ENCODE assay signal across 8 cellular contexts in genomic region chr12:102120564-102120873, GRCh38. TPM values are rescaled to one million over a fixed set of nuclear protein-coding genes. Genes with fewer than 3 reads are reported as not detected.
DNase-seq lines count a peak whose midpoint lies in the region; ATAC-seq and TF ChIP-seq lines count a peak whose summit lies in the region.

No MANE protein-coding gene starts in this region.

- H3K9me3 ChIP-seq in DND-41 (ENCODE audit: insufficient read depth, low read length, severe bottlenecking) (no peaks in the 10 kb centered on the region), ectodermal cell (ENCODE audit: control insufficient read depth, low read length) (no peaks in the 10 kb centered on the region), neural progenitor cell (ENCODE audit: low read depth) (no peaks in the 10 kb centered on the region)

- H3K4me1 Mint-ChIP-seq in neural progenitor cell, result peaks cover 17% of the 10 kb centered on the region

- H3K27me3 ChIP-seq in DND-41 (ENCODE audit: insufficient read depth, low read length, poor library complexity) (no peaks in the 10 kb centered on the region), KMS-11 (ENCODE audit: insufficient read depth, low read depth) (no peaks in the 10 kb centered on the region), ectodermal cell (ENCODE audit: control insufficient read depth, insufficient read depth, low read length, poor library complexity, severe bottlenecking) (no peaks in the 10 kb centered on the region), neural progenitor cell (no peaks in the 10 kb centered on the region)

- WGBS in ectodermal cell, 2 experiments, result 5 to 6% methylated on average over 4 of the region's 4 CpGs

- peaks cover 4% of the 10 kb centered on the region for H3K36me3 Mint-ChIP-seq in neural progenitor cell

- H3K4me2 ChIP-seq in DND-41 (ENCODE audit: insufficient read depth, low read length) (peak overlapping the region; percentile 83), KMS-11 (peak overlapping the region; percentile 92), neural progenitor cell (peak overlapping the region; percentile 90)

- H3K79me2 ChIP-seq in DND-41 (ENCODE audit: insufficient read depth, low read length) (peaks cover 73% of the 10 kb centered on the region), KMS-11 (ENCODE audit: insufficient read depth, low read depth) (peaks cover 29% of the 10 kb centered on the region), neural progenitor cell (ENCODE audit: low read depth) (peaks cover 62% of the 10 kb centered on the region)

- H3K4me1 ChIP-seq in DND-41 (ENCODE audit: insufficient read depth, low read length), result peaks cover 48% of the 10 kb centered on the region
- H3K4me1 ChIP-seq in KMS-11 (ENCODE audit: low read depth, poor library complexity, severe bottlenecking), result peaks cover 23% of the 10 kb centered on the region
- H3K4me1 ChIP-seq in ectodermal cell (ENCODE audit: control insufficient read depth, insufficient read depth, low read length), result no peaks in the 10 kb centered on the region
- H3K4me1 ChIP-seq in neural progenitor cell, result peaks cover 4% of the 10 kb centered on the region

- ATAC-seq in DND-41 (ENCODE audit: insufficient read depth, low read depth) (no peak), GM18858 (IDR thresholded peaks at IDR 0.05; ENCODE audit: unreplicated experiment) (no peak)

- H4K20me1 ChIP-seq in DND-41 (ENCODE audit: insufficient read depth, low read length) (peaks cover 8% of the 10 kb centered on the region; the same call in 1 of the 2 replicates), KMS-11 (ENCODE audit: insufficient read depth) (no peaks in the 10 kb centered on the region), neural progenitor cell (ENCODE audit: low read depth) (no peaks in the 10 kb centered on the region)

- H3K36me3 ChIP-seq in DND-41 (ENCODE audit: insufficient read depth, low read length) (peaks cover 48% of the 10 kb centered on the region), KMS-11 (ENCODE audit: insufficient read depth) (no peaks in the 10 kb centered on the region), ectodermal cell (ENCODE audit: control insufficient read depth, insufficient read depth, low read length) (no peaks in the 10 kb centered on the region), neural progenitor cell (peaks cover 11% of the 10 kb centered on the region)

- peaks cover 5% of the 10 kb centered on the region for H3F3A ChIP-seq in neural progenitor cell (ENCODE audit: low read depth)

- no peaks in the 10 kb centered on the region for H3K9me3 Mint-ChIP-seq in neural progenitor cell

- H3K27ac ChIP-seq in DND-41 (ENCODE audit: low read length) (peak overlapping the region; percentile 94), KMS-11 (peak overlapping the region; percentile 78), ectodermal cell (ENCODE audit: insufficient read depth, low read depth, low read length, poor library complexity, severe bottlenecking) (peak overlapping the region; percentile 31), neural progenitor cell (no peak overlapping the region)

- peak overlapping the region; percentile 88 for H3K9ac ChIP-seq in DND-41 (ENCODE audit: low read depth, low read length)
- H3K9ac ChIP-seq in KMS-11, result peak overlapping the region; percentile 79
- H3K9ac ChIP-seq in neural progenitor cell, result peak overlapping the region; percentile 65

- peak overlapping the region; percentile 85 for H3K27ac Mint-ChIP-seq in neural progenitor cell

- H2AFZ ChIP-seq in DND-41 (ENCODE audit: low read depth, low read length), result peak overlapping the region; percentile 96
- H2AFZ ChIP-seq in KMS-11 (ENCODE audit: low read depth), result peak overlapping the region; percentile 86
- H2AFZ ChIP-seq in neural progenitor cell (replicated peaks), result peak overlapping the region; percentile 97

- peaks cover 3% of the 10 kb centered on the region for H3K27me3 Mint-ChIP-seq in neural progenitor cell (ENCODE audit: insufficient read depth, low read depth)

- H3K4me3 ChIP-seq in DND-41 (ENCODE audit: low read depth in 1 of 2, low read length in 2 of 2) (peak overlapping the region; percentile 66 to 95), KMS-11 (IDR thresholded peaks at IDR 0.05; ENCODE audit: insufficient read depth, low read depth, low read length) (peak overlapping the region; percentile 66), ectodermal cell (ENCODE audit: insufficient read depth, low read depth, low read length) (peak overlapping the region; percentile 87), neural progenitor cell (peak overlapping the region; percentile 79)

- H3K4me3 Mint-ChIP-seq in neural progenitor cell, result peak overlapping the region; percentile 90

- DNase-seq in DND-41 (no peak), neural progenitor cell (ENCODE audit: low spot score) (peak; percentile 1), NCI-H1092 (lab: John Stamatoyannopoulos, UW) (no peak), Ammon's horn (ENCODE audit: low spot score) (no peak), pons (ENCODE audit: low spot score) (no peak)

- TF ChIP-seq CTCF in DND-41 (IDR thresholded peaks at IDR 0.05; ENCODE audit: borderline replicate concordance, extremely low read depth, low read length, poor library complexity, severe bottlenecking), result no peak
- TF ChIP-seq CTCF in KMS-11 (conservative IDR thresholded peaks at IDR 0.05; ENCODE audit: low read depth, low read length), result no peak
- no peak for TF ChIP-seq CTCF in neural progenitor cell (IDR thresholded peaks at IDR 0.05)

RNA-seq across cellular contexts. Expression of gene PARPBP, which starts 0.5 kb away (rescaled TPM):
- polyA plus RNA-seq in ectodermal cell (2013, experiment 1 of 4), result 37.4 TPM
- 33.3 TPM for polyA plus RNA-seq in ectodermal cell (2013, experiment 2 of 4)
- polyA plus RNA-seq in ectodermal cell (2013, experiment 3 of 4), result 30.4 TPM
- 30.5 TPM for polyA plus RNA-seq in ectodermal cell (2013, experiment 4 of 4)
- total RNA-seq in neural progenitor cell (ENCODE audit: low replicate concordance), result 53.1 and 79.8 TPM in 2 replicates

RNA-seq across cellular contexts. Expression of gene NUP37, which starts 0.6 kb away (rescaled TPM):
- polyA plus RNA-seq in ectodermal cell (2013, experiment 1 of 4), result 52.5 TPM
- polyA plus RNA-seq in ectodermal cell (2013, experiment 2 of 4), result 52.9 TPM
- polyA plus RNA-seq in ectodermal cell (2013, experiment 3 of 4), result 53.9 TPM
- polyA plus RNA-seq in ectodermal cell (2013, experiment 4 of 4), result 53.6 TPM
- 72.8 and 141 TPM in 2 replicates for total RNA-seq in neural progenitor cell (ENCODE audit: low replicate concordance)

RNA-seq across cellular contexts. Expression of gene WASHC3, which starts 58.7 kb away (rescaled TPM):
- 23.4 TPM for polyA plus RNA-seq in ectodermal cell (2013, experiment 1 of 4)
- 23.8 TPM for polyA plus RNA-seq in ectodermal cell (2013, experiment 2 of 4)
- 23.7 TPM for polyA plus RNA-seq in ectodermal cell (2013, experiment 3 of 4)
- polyA plus RNA-seq in ectodermal cell (2013, experiment 4 of 4), result 26.1 TPM
- total RNA-seq in neural progenitor cell (ENCODE audit: low replicate concordance), result 28.5 and 35.9 TPM in 2 replicates
